ENCODE assay signal across 1 cellular context in genomic region chr7:116239434-116239833, GRCh38.
TF ChIP-seq lines count a peak whose summit lies in the region.

No MANE protein-coding gene starts in this region.

TF ChIP-seq in HepG2, 621 proteins besides CTCF, POLR2A, EP300 and RAD21 (continues in another document):
- TF ChIP-seq DPF2 (CRISPR knock-in tag; IDR thresholded peaks at IDR 0.05; ENCODE audit: borderline replicate concordance, low read depth) = no peak
- TF ChIP-seq ZNF232 (CRISPR knock-in tag; IDR thresholded peaks at IDR 0.05; ENCODE audit: borderline replicate concordance) = no peak
- TF ChIP-seq SATB2 (CRISPR knock-in tag; IDR thresholded peaks at IDR 0.05) = no peak
- no peak for TF ChIP-seq NFE2L2 (IDR thresholded peaks at IDR 0.05; ENCODE audit: low read length)
- TF ChIP-seq ZNF556 (CRISPR knock-in tag; IDR thresholded peaks at IDR 0.05; ENCODE audit: borderline replicate concordance) = no peak
- TF ChIP-seq ZNF567 (CRISPR knock-in tag; IDR thresholded peaks at IDR 0.05; ENCODE audit: borderline replicate concordance) = no peak
- TF ChIP-seq KAT2B (IDR thresholded peaks at IDR 0.05; ENCODE audit: borderline replicate concordance, low read depth, low read length) = no peak
- no peak for TF ChIP-seq POLR2AphosphoS2 (IDR thresholded peaks at IDR 0.05; ENCODE audit: low read depth, low read length)
- no peak for TF ChIP-seq RNF219 (CRISPR knock-in tag; IDR thresholded peaks at IDR 0.05)
- TF ChIP-seq SMAD3 (CRISPR knock-in tag; IDR thresholded peaks at IDR 0.05) = 0 out of 2 replicates have a peak, but pooled peaks have one; percentile 73
- TF ChIP-seq KMT2A (CRISPR knock-in tag; IDR thresholded peaks at IDR 0.05) = no peak
- no peak for TF ChIP-seq ZNF629 (CRISPR knock-in tag; conservative IDR thresholded peaks at IDR 0.05)
- no peak for TF ChIP-seq LBX2 (CRISPR knock-in tag; IDR thresholded peaks at IDR 0.05; ENCODE audit: borderline replicate concordance)
- no peak for TF ChIP-seq ZNF598 (CRISPR knock-in tag; IDR thresholded peaks at IDR 0.05; ENCODE audit: borderline replicate concordance)
- TF ChIP-seq BCL6 (CRISPR knock-in tag; IDR thresholded peaks at IDR 0.05) = peak; percentile 90
- 0 out of 2 replicates have a peak, but pooled peaks have one; percentile 31 for TF ChIP-seq FOXO1 (CRISPR knock-in tag; IDR thresholded peaks at IDR 0.05)
- no peak for TF ChIP-seq THAP11 (CRISPR knock-in tag; IDR thresholded peaks at IDR 0.05)
- TF ChIP-seq ZNF383 (CRISPR knock-in tag; IDR thresholded peaks at IDR 0.05; ENCODE audit: borderline replicate concordance) = no peak
- TF ChIP-seq ISX (CRISPR knock-in tag; conservative IDR thresholded peaks at IDR 0.05) = no peak
- no peak for TF ChIP-seq PLRG1 (conservative IDR thresholded peaks at IDR 0.05)
- TF ChIP-seq FOSL2 (CRISPR knock-in tag; IDR thresholded peaks at IDR 0.05) = peak; percentile 61
- TF ChIP-seq SP5 (CRISPR knock-in tag; IDR thresholded peaks at IDR 0.05; ENCODE audit: borderline replicate concordance, low read depth) = no peak
- no peak for TF ChIP-seq ZNF747 (CRISPR knock-in tag; IDR thresholded peaks at IDR 0.05; ENCODE audit: borderline replicate concordance)
- TF ChIP-seq ZMYM3 (CRISPR knock-in tag; IDR thresholded peaks at IDR 0.05) = peak; percentile 66
- TF ChIP-seq NFKBIZ (CRISPR knock-in tag; IDR thresholded peaks at IDR 0.05) = no peak
- TF ChIP-seq MED1 (CRISPR knock-in tag; IDR thresholded peaks at IDR 0.05) = 0 out of 2 replicates have a peak, but pooled peaks have one; percentile 30
- TF ChIP-seq CCDC6 (CRISPR knock-in tag; IDR thresholded peaks at IDR 0.05) = 0 out of 2 replicates have a peak, but pooled peaks have one; percentile 32
- no peak for TF ChIP-seq SRF (IDR thresholded peaks at IDR 0.05; ENCODE audit: low read depth, low read length)
- TF ChIP-seq ZNF616 (CRISPR knock-in tag; IDR thresholded peaks at IDR 0.05; ENCODE audit: low read depth) = no peak
- TF ChIP-seq REL (CRISPR knock-in tag; conservative IDR thresholded peaks at IDR 0.05) = no peak
- no peak for TF ChIP-seq ZFP62 (CRISPR knock-in tag; IDR thresholded peaks at IDR 0.05)
- TF ChIP-seq ZFP37 (CRISPR knock-in tag; IDR thresholded peaks at IDR 0.05; ENCODE audit: borderline replicate concordance) = no peak
- TF ChIP-seq ARNTL (CRISPR knock-in tag; IDR thresholded peaks at IDR 0.05) = no peak
- TF ChIP-seq CHD2 (IDR thresholded peaks at IDR 0.05; ENCODE audit: low read depth, low read length) = no peak
- TF ChIP-seq ZNF256 (CRISPR knock-in tag; conservative IDR thresholded peaks at IDR 0.05) = no peak
- TF ChIP-seq ZNF646 (CRISPR knock-in tag; IDR thresholded peaks at IDR 0.05) = peak; percentile 84; the same call in 1 of the 2 replicates
- TF ChIP-seq ZNF784 (CRISPR knock-in tag; IDR thresholded peaks at IDR 0.05; ENCODE audit: borderline replicate concordance) = no peak
- no peak for TF ChIP-seq MIER3 (CRISPR knock-in tag; IDR thresholded peaks at IDR 0.05; ENCODE audit: borderline replicate concordance)
- TF ChIP-seq RFX3 (CRISPR knock-in tag; IDR thresholded peaks at IDR 0.05) = no peak
- no peak for TF ChIP-seq ZNF652 (CRISPR knock-in tag; IDR thresholded peaks at IDR 0.05; ENCODE audit: borderline replicate concordance, low read depth)
- TF ChIP-seq RAD51 (IDR thresholded peaks at IDR 0.05; ENCODE audit: borderline replicate concordance) = no peak
- TF ChIP-seq TBX2 (CRISPR knock-in tag; IDR thresholded peaks at IDR 0.05; ENCODE audit: borderline replicate concordance) = peak; percentile 79
- TF ChIP-seq MLXIP (CRISPR knock-in tag; IDR thresholded peaks at IDR 0.05; ENCODE audit: borderline replicate concordance) = no peak
- TF ChIP-seq ZHX1 (CRISPR knock-in tag; IDR thresholded peaks at IDR 0.05; ENCODE audit: low read depth) = no peak
- TF ChIP-seq MXD4 (CRISPR knock-in tag; IDR thresholded peaks at IDR 0.05) = no peak
- no peak for TF ChIP-seq ZNF30 (CRISPR knock-in tag; IDR thresholded peaks at IDR 0.05)
- TF ChIP-seq ZKSCAN1 (IDR thresholded peaks at IDR 0.05; ENCODE audit: low read length) = no peak
- peak; percentile 86 for TF ChIP-seq FOXA3 (CRISPR knock-in tag; IDR thresholded peaks at IDR 0.05)
- no peak for TF ChIP-seq BCLAF1 (IDR thresholded peaks at IDR 0.05)
- TF ChIP-seq KLF13 (CRISPR knock-in tag; IDR thresholded peaks at IDR 0.05) = no peak
- no peak for TF ChIP-seq LCORL (IDR thresholded peaks at IDR 0.05)
- TF ChIP-seq LCORL (CRISPR knock-in tag; IDR thresholded peaks at IDR 0.05) = no peak
- TF ChIP-seq TARDBP (CRISPR knock-in tag; IDR thresholded peaks at IDR 0.05) = peak; percentile 58; the same call in 1 of the 2 replicates
- no peak for TF ChIP-seq GPN1 (CRISPR knock-in tag; IDR thresholded peaks at IDR 0.05; ENCODE audit: borderline replicate concordance)
- no peak for TF ChIP-seq NCOA1 (CRISPR knock-in tag; IDR thresholded peaks at IDR 0.05)
- TF ChIP-seq ARNT (IDR thresholded peaks at IDR 0.05) = no peak
- TF ChIP-seq ATF7-NPFF (CRISPR knock-in tag; IDR thresholded peaks at IDR 0.05; ENCODE audit: low read depth) = no peak
